In genomic region chr13:98103531-98103930, GRCh38 we compare ENCODE assay signal across 20 cellular contexts. TPM values are rescaled to one million over a fixed set of nuclear protein-coding genes. Genes with fewer than 3 reads are reported as not detected.
DNase-seq lines count a peak whose midpoint lies in the region; ATAC-seq, FAIRE-seq and TF ChIP-seq lines count a peak whose summit lies in the region.
"Had no signal": no experiment of that assay in that cellular context is flagged by ENCODE, and none has a peak within 500 bp of the region (broad histone marks: within the 10 kb centered on the region; RNA-seq: fewer than 3 reads in every experiment).

No MANE protein-coding gene starts in this region.

- H3K9me2 ChIP-seq in GM23248 (ENCODE audit: insufficient read depth): no peaks in the 10 kb centered on the region

- no peak overlapping the region for H3K4ac ChIP-seq in mesenchymal stem cell (ENCODE audit: low read depth in 1 of 2, low read length in 2 of 2)

- H2BK15ac ChIP-seq in mesenchymal stem cell (ENCODE audit: low read depth, poor library complexity, severe bottlenecking): no peak overlapping the region

- no peak overlapping the region for H3K9ac ChIP-seq in GM23248
- H3K9ac ChIP-seq in astrocyte (ENCODE audit: low read length): no peak overlapping the region
- H3K9ac ChIP-seq in mesenchymal stem cell (ENCODE audit: low read length): peak overlapping the region; percentile 54
- H3K9ac ChIP-seq: BLaER1, KMS-11 had no signal

- H4K20me1 ChIP-seq in GM23248 (ENCODE audit: insufficient read depth): no peaks in the 10 kb centered on the region
- no peaks in the 10 kb centered on the region for H4K20me1 ChIP-seq in astrocyte (ENCODE audit: insufficient read depth, low read length)
- H4K20me1 ChIP-seq: BLaER1 had no signal

- H3K4me1 Mint-ChIP-seq in astrocyte (ENCODE audit: low read depth, unreplicated experiment): peaks cover 9% of the 10 kb centered on the region

- peaks cover 4% of the 10 kb centered on the region for H3K9me3 Mint-ChIP-seq in astrocyte (ENCODE audit: unreplicated experiment)

- no peaks in the 10 kb centered on the region for H3K79me1 ChIP-seq in mesenchymal stem cell (replicated peaks; ENCODE audit: low read length, poor library complexity, severe bottlenecking)

- POLR2A ChIA-PET in GM10248 (lab: Yijun Ruan, JAX): no interaction called here

- no peak overlapping the region for H3K18ac ChIP-seq in mesenchymal stem cell (ENCODE audit: low read depth in 1 of 2, low read length in 2 of 2)

- H2BK12ac ChIP-seq in mesenchymal stem cell (ENCODE audit: low read length in 2 of 2): peak overlapping the region in 1 of 2 experiments; percentile 56

- no peak for TF ChIP-seq CTCF in AG10803 (conservative IDR thresholded peaks at IDR 0.05; ENCODE audit: low read length)
- TF ChIP-seq CTCF in astrocyte (IDR thresholded peaks at IDR 0.05; ENCODE audit: insufficient read depth, low read depth, low read length): no peak
- no peak for TF ChIP-seq CTCF in GM10248 (IDR thresholded peaks at IDR 0.05; ENCODE audit: control extremely low read depth, extremely low read depth, low read depth, missing control alignments)

- no peaks in the 10 kb centered on the region for H3K36me3 ChIP-seq in GM23248 (ENCODE audit: low read depth)
- H3K36me3 ChIP-seq in astrocyte (ENCODE audit: insufficient read depth, low read length): no peaks in the 10 kb centered on the region
- H3K36me3 ChIP-seq in mesenchymal stem cell (ENCODE audit: control insufficient read depth in 1 of 2, insufficient read depth in 2 of 2, low read depth in 1 of 2, low read length in 2 of 2): no peaks in the 10 kb centered on the region
- H3K36me3 ChIP-seq: BLaER1 had no signal

- H2BK120ac ChIP-seq in mesenchymal stem cell (ENCODE audit: low read depth, low read length): no peak overlapping the region

- H3K79me2 ChIP-seq in GM23248 (ENCODE audit: insufficient read depth) (no peaks in the 10 kb centered on the region), astrocyte (ENCODE audit: insufficient read depth, low read length) (no peaks in the 10 kb centered on the region)

- H3K9me3 ChIP-seq in GM23248 (ENCODE audit: low read depth) (no peaks in the 10 kb centered on the region), astrocyte (ENCODE audit: insufficient read depth, low read depth, low read length) (no peaks in the 10 kb centered on the region), mesenchymal stem cell (ENCODE audit: control insufficient read depth, low read length) (peaks cover 5% of the 10 kb centered on the region)

- H3K4me2 ChIP-seq in GM23248 (ENCODE audit: unreplicated experiment) (no peak overlapping the region), astrocyte (ENCODE audit: low read length) (no peak overlapping the region), mesenchymal stem cell (ENCODE audit: low read length, poor library complexity, severe bottlenecking) (no peak overlapping the region)
- H3K4me2 ChIP-seq: BLaER1, KMS-11 had no signal

- H3K14ac ChIP-seq in mesenchymal stem cell (ENCODE audit: low read length in 2 of 2): no peak overlapping the region

- DNase-seq in AG10803 (ENCODE audit: low read depth): peak; percentile 29
- DNase-seq in GM23248: peak; percentile 40
- peak; percentile 22 for DNase-seq in astrocyte (ENCODE audit: low read depth)
- no peak for DNase-seq in mesenchymal stem cell
- no peak for DNase-seq in GM10248 (ENCODE audit: extremely low spot score)
- DNase-seq: AML-193, Calu3, DMS 273 treated with DMSO at 0.1 percent for 48 hours, DMS79, GF-D8 had no signal

- H3K4me3 ChIP-seq in AG10803 (ENCODE audit: low read length) (no peak overlapping the region), GM23248 (no peak overlapping the region), astrocyte (ENCODE audit: insufficient read depth, low read depth, low read length) (no peak overlapping the region), mesenchymal stem cell (ENCODE audit: insufficient read depth in 1 of 2, low read depth in 1 of 2, low read length in 2 of 2) (no peak overlapping the region)
- H3K4me3 ChIP-seq: BLaER1, GM12878 had no signal

- H3K27me3 ChIP-seq in GM23248 (replicated peaks; ENCODE audit: insufficient read depth) (no peaks in the 10 kb centered on the region), astrocyte (ENCODE audit: insufficient read depth, low read length) (no peaks in the 10 kb centered on the region), mesenchymal stem cell (ENCODE audit: control insufficient read depth in 1 of 2, insufficient read depth in 1 of 2, low read length in 2 of 2) (no peaks in the 10 kb centered on the region)
- H3K27me3 ChIP-seq: BLaER1 had no signal

- 73 to 77% methylated on average over 2 of the region's 2 CpGs for WGBS in GM23248 (ENCODE audit: low coverage in 1 of 2, low lambda C conversion rate in 2 of 2, missing lambda C conversion rate in 2 of 2), 2 experiments
- 92% methylated on average over 1 of the region's 2 CpGs for WGBS in mesenchymal stem cell

- CTCF ChIA-PET in GM10248 (lab: Yijun Ruan, JAX): no interaction called here

- no peak overlapping the region for H4K8ac ChIP-seq in mesenchymal stem cell (ENCODE audit: low read length)

- FAIRE-seq in astrocyte (lab: Jason Lieb, UNC): no peak
- FAIRE-seq: GM12878, GM18507, H54, HepG2, HTR-8/SVneo had no signal

- H3K23ac ChIP-seq in mesenchymal stem cell (ENCODE audit: low read length in 2 of 2): no peak overlapping the region

- H3F3A ChIP-seq in GM23248 (ENCODE audit: insufficient read depth): no peaks in the 10 kb centered on the region

- H3K27ac Mint-ChIP-seq in astrocyte (ENCODE audit: unreplicated experiment): no peak overlapping the region

- no peak overlapping the region for H2BK5ac ChIP-seq in mesenchymal stem cell (ENCODE audit: low read depth, low read length, poor library complexity, severe bottlenecking)

- no peaks in the 10 kb centered on the region for H3K27me3 Mint-ChIP-seq in astrocyte (ENCODE audit: low read depth, unreplicated experiment)

- no peak overlapping the region for H2AFZ ChIP-seq in GM23248
- no peak overlapping the region for H2AFZ ChIP-seq in astrocyte (ENCODE audit: low read depth, low read length)
- no peak overlapping the region for H2AFZ ChIP-seq in mesenchymal stem cell (ENCODE audit: low read depth, low read length)

- H2AK5ac ChIP-seq in mesenchymal stem cell (ENCODE audit: low read length, severe bottlenecking): no peak overlapping the region

- no peak overlapping the region for H4K91ac ChIP-seq in mesenchymal stem cell (ENCODE audit: low read length)

- H3K4me1 ChIP-seq in GM23248 (ENCODE audit: insufficient read depth): peaks cover 10% of the 10 kb centered on the region
- no peaks in the 10 kb centered on the region for H3K4me1 ChIP-seq in astrocyte (ENCODE audit: insufficient read depth, low read length)
- peaks cover 4% of the 10 kb centered on the region for H3K4me1 ChIP-seq in mesenchymal stem cell (ENCODE audit: control insufficient read depth, insufficient read depth, low read depth, low read length)
- H3K4me1 ChIP-seq: BLaER1 had no signal

- in situ Hi-C loops in GM23248 (cut with MboI): no loop called here

- H3K4me3 Mint-ChIP-seq in astrocyte (ENCODE audit: unreplicated experiment): no peak overlapping the region

- no peaks in the 10 kb centered on the region for H3K36me3 Mint-ChIP-seq in astrocyte (ENCODE audit: low read depth, unreplicated experiment)

- ATAC-seq in HG03095 (IDR thresholded peaks at IDR 0.05; ENCODE audit: unreplicated experiment) (no peak), HG03025 (IDR thresholded peaks at IDR 0.05; ENCODE audit: low FRiP score, unreplicated experiment) (no peak)
- ATAC-seq: GM12878 had no signal

- no peak overlapping the region for H3K27ac ChIP-seq in GM23248
- H3K27ac ChIP-seq in astrocyte (ENCODE audit: low read depth, low read length): no peak overlapping the region
- H3K27ac ChIP-seq in mesenchymal stem cell (ENCODE audit: low read length, poor library complexity, severe bottlenecking): no peak overlapping the region
- H3K27ac ChIP-seq: 22Rv1, BLaER1, KMS-11 had no signal

RNA-seq across cellular contexts. Expression of gene FARP1, which starts 39.4 kb away (rescaled TPM):
- 43.3 and 56.6 TPM in 2 replicates for total RNA-seq in GM23248 (2014; rRNA removed; shearing (Covaris generic))
- 53.7 and 55.9 TPM in 2 replicates for polyA plus RNA-seq in GM23248 (2016; fragmentation: Nextera tagmentation; extraction: Ambion mirVana)
- total RNA-seq in astrocyte: 99.9 and 128 TPM in 2 replicates
- polyA plus RNA-seq in mesenchymal stem cell (2013, experiment 1 of 2): 266 TPM
- 270 TPM for polyA plus RNA-seq in mesenchymal stem cell (2013, experiment 2 of 2)

Comparison
In these comparisons a context has a peak if more than half of its experiments do, and no peak if none do; other contexts are left out.
1. DNase-seq: peak in AG10803 (single experiment), GM23248 (single experiment) and astrocyte (single experiment); none in mesenchymal stem cell (single experiment) and GM10248 (single experiment).